Comparison of ENCODE assay signal across 21 cellular contexts in genomic region chrX:43718956-43719355, GRCh38.
"Had no signal": no experiment of that assay in that cellular context is flagged by ENCODE, and none has a peak within 500 bp of the region (broad histone marks: within the 10 kb centered on the region; RNA-seq: fewer than 3 reads in every experiment).

No MANE protein-coding gene starts in this region.

- H3K9ac ChIP-seq: neural progenitor cell had no signal

- H3K4me3 Mint-ChIP-seq: activated CD8-positive, alpha-beta T cell treated with anti-CD3 and anti-CD28 coated beads, Interleukin-2, amount 10 ng/mL, durations not matched to agents 7 days and 5 days; activated T-helper 1 cell treated with anti-CD3 and anti-CD28 coated beads, Interleukin-12 subunit alpha, Interleukin-12 subunit beta, Interleukin-2, Interleukin-4 antibody, amounts not matched to agents 30 ng/mL and 10 ng/mL and 1 ng/mL, durations not matched to agents 14 hours and 24 hours and 36 hours; effector memory CD8-positive, alpha-beta T cell; naive thymus-derived CD8-positive, alpha-beta T cell; neural progenitor cell; type B pancreatic cell had no signal

- H3K4me1 ChIP-seq: heart right ventricle, left lung, neural progenitor cell, testis had no signal

- H3K27ac ChIP-seq: brain microvascular endothelial cell, dorsolateral prefrontal cortex, heart right ventricle, left lung, neural progenitor cell, testis had no signal

- H3K36me3 ChIP-seq: brain microvascular endothelial cell, heart right ventricle, left lung, neural progenitor cell had no signal

- H3K36me3 Mint-ChIP-seq: naive thymus-derived CD8-positive, alpha-beta T cell; neural progenitor cell had no signal

- H2AFZ ChIP-seq: neural progenitor cell had no signal

- ATAC-seq: activated CD8-positive, alpha-beta T cell treated with anti-CD3 and anti-CD28 coated beads, Interleukin-2, amount 10 ng/mL, durations not matched to agents 7 days and 5 days; effector memory CD8-positive, alpha-beta T cell; heart right ventricle; left lung; naive thymus-derived CD8-positive, alpha-beta T cell had no signal

- H3K9me3 Mint-ChIP-seq: effector memory CD8-positive, alpha-beta T cell; type B pancreatic cell had no signal

- H3K4me1 Mint-ChIP-seq: naive thymus-derived CD8-positive, alpha-beta T cell; neural progenitor cell had no signal

- H3K9me3 ChIP-seq: left lung, testis had no signal

- H3K27me3 ChIP-seq: brain microvascular endothelial cell, heart right ventricle, left lung, neural progenitor cell, testis had no signal

- DNase-seq: activated CD4-positive, alpha-beta T cell treated with anti-CD3 and anti-CD28 coated beads for 1 hour; activated CD4-positive, alpha-beta T cell treated with anti-CD3 and anti-CD28 coated beads, Interleukin-2, amount 50 U/mL, for 1 hour; activated CD8-positive, alpha-beta T cell treated with anti-CD3 and anti-CD28 coated beads, Interleukin-2, amount 10 ng/mL, durations not matched to agents 7 days and 5 days; activated gamma-delta T cell; activated naive CD4-positive, alpha-beta T cell treated with anti-CD3 and anti-CD28 coated beads, Interleukin-2, amount 50 U/mL, for 16 hours; aorta; brain microvascular endothelial cell; central memory CD4-positive, alpha-beta T cell; dorsolateral prefrontal cortex; effector memory CD8-positive, alpha-beta T cell; heart right ventricle; left lung; naive thymus-derived CD8-positive, alpha-beta T cell; stimulated activated CD4-positive, alpha-beta T cell treated with anti-CD3 and anti-CD28 coated beads, Interleukin-2, amount 100 ng/mL, for 48 hours; stimulated activated naive CD4-positive, alpha-beta T cell; testis had no signal

- H3K27ac Mint-ChIP-seq: activated CD8-positive, alpha-beta T cell treated with anti-CD3 and anti-CD28 coated beads, Interleukin-2, amount 10 ng/mL, durations not matched to agents 7 days and 5 days; activated T-helper 1 cell treated with anti-CD3 and anti-CD28 coated beads, Interleukin-12 subunit alpha, Interleukin-12 subunit beta, Interleukin-2, Interleukin-4 antibody, amounts not matched to agents 30 ng/mL and 10 ng/mL and 1 ng/mL, durations not matched to agents 14 hours and 24 hours and 36 hours; effector memory CD8-positive, alpha-beta T cell; naive thymus-derived CD8-positive, alpha-beta T cell; neural progenitor cell; progenitor cell of endocrine pancreas; type B pancreatic cell had no signal

- H3K4me3 ChIP-seq: dorsolateral prefrontal cortex, heart right ventricle, left lung, lung, neural progenitor cell, testis had no signal

- H3K4me2 ChIP-seq: neural progenitor cell had no signal

- H3K27me3 Mint-ChIP-seq: effector memory CD8-positive, alpha-beta T cell; naive thymus-derived CD8-positive, alpha-beta T cell; progenitor cell of endocrine pancreas; type B pancreatic cell had no signal
